8 cellular contexts compared by ENCODE assay signal in the genomic region with DNA sequence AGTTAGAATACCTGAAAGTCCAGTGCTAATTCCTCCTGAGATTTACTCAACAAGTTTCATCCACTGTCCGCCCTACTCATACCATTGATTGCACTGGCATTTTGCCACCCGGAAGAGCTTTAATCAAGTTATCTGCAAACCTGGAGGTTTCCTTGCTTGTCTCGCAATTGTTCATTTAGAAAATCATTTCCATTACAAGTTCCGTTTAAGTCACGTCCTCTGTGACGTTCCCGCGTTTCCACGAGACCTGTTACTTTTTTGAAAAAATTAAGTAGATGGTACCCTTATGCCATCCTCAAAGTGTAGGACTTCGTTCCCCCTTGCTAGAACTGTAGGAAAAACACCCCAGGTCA. TPM values are rescaled to one million over a fixed set of nuclear protein-coding genes. Genes with fewer than 3 reads are reported as not detected.
DNase-seq lines count a peak whose midpoint lies in the region; ATAC-seq and TF ChIP-seq lines count a peak whose summit lies in the region.

No MANE protein-coding gene starts in this region.

- peaks cover 2% of the 10 kb centered on the region for H3K27me3 Mint-ChIP-seq in GM23338 (ENCODE audit: insufficient read depth, low read depth, poor library complexity)

- H4K20me1 ChIP-seq in GM23338 (replicated peaks; ENCODE audit: insufficient read depth) (peaks cover 12% of the 10 kb centered on the region; the same call in 1 of the 2 replicates), PC-9 (ENCODE audit: insufficient read depth) (peaks cover 12% of the 10 kb centered on the region; the same call in 1 of the 2 replicates)

- H3F3A ChIP-seq in GM23338 (replicated peaks; ENCODE audit: low read depth) (no peaks in the 10 kb centered on the region), PC-9 (ENCODE audit: insufficient read depth, low read depth) (peaks cover 14% of the 10 kb centered on the region; the same call in 1 of the 2 replicates)

- peaks cover 32% of the 10 kb centered on the region for H3K4me1 Mint-ChIP-seq in GM23338

- H3K36me3 ChIP-seq in GM23338 (ENCODE audit: insufficient read depth): no peaks in the 10 kb centered on the region
- H3K36me3 ChIP-seq in PC-9 (ENCODE audit: low read depth): no peaks in the 10 kb centered on the region

- CTCF ChIA-PET in PC-9 (lab: Charles Lee): interaction anchor here (1.5 kb wide), 1 partner anchor 203 kb away, joined by 3 read pairs; no protein-coding TSS in a partner anchor

- H3K9me2 ChIP-seq in GM23338 (ENCODE audit: insufficient read depth) (no peaks in the 10 kb centered on the region), PC-9 (ENCODE audit: insufficient read depth) (no peaks in the 10 kb centered on the region)

- H3K4me2 ChIP-seq in GM23338: peak overlapping the region; percentile 75
- peak overlapping the region; percentile 80 for H3K4me2 ChIP-seq in PC-9

- H3K36me3 Mint-ChIP-seq in GM23338 (ENCODE audit: low read depth): peaks cover 3% of the 10 kb centered on the region; the same call in 1 of the 3 replicates

- H3K27ac ChIP-seq in GM23338 (ENCODE audit: low read depth) (peak overlapping the region; percentile 45), PC-9 (peak overlapping the region; percentile 41), angular gyrus (ENCODE audit: low read depth, low read length) (peak overlapping the region; percentile 73)

- peak overlapping the region; percentile 93 for H3K27ac Mint-ChIP-seq in GM23338

- TSS peak; percentile 92 for BruUV-seq in PC-9 (replicated peaks; lab: Mats Ljungman, UMichigan)

- H3K4me3 ChIP-seq in GM23338 (peak overlapping the region; percentile 58), PC-9 (peak overlapping the region; percentile 60)

- no peaks in the 10 kb centered on the region; the same call in 2 of the 3 replicates for H3K9me3 Mint-ChIP-seq in GM23338

- intact Hi-C loops in PC-9 (cut with micrococcal nuclease; ENCODE audit: unreplicated experiment): loop anchor here (1.0 to 5.0 kb wide), 7 partner anchors 50 to 652 kb away; a partner anchor contains a TSS

- H3K9me3 ChIP-seq in PC-9 (ENCODE audit: insufficient read depth, low read depth): no peaks in the 10 kb centered on the region

- H3K27me3 ChIP-seq in GM23338 (ENCODE audit: insufficient read depth) (no peaks in the 10 kb centered on the region), PC-9 (ENCODE audit: insufficient read depth, low read depth) (no peaks in the 10 kb centered on the region)

- H3K79me2 ChIP-seq in GM23338 (replicated peaks; ENCODE audit: insufficient read depth): peaks cover 33% of the 10 kb centered on the region
- peaks cover 35% of the 10 kb centered on the region for H3K79me2 ChIP-seq in PC-9 (ENCODE audit: low read depth)

- TF ChIP-seq CTCF in GM23338 (conservative IDR thresholded peaks at IDR 0.05; ENCODE audit: low read depth in 2 of 2) (no peak), PC-9 (conservative IDR thresholded peaks at IDR 0.05) (no peak)

- ATAC-seq in GM23338: no peak
- no peak for ATAC-seq in HG03520 (IDR thresholded peaks at IDR 0.05; ENCODE audit: unreplicated experiment)

- H3K4me3 Mint-ChIP-seq in GM23338: peak overlapping the region; percentile 93

- POLR2A ChIA-PET in PC-9 (lab: Charles Lee; ENCODE audit: unreplicated experiment): interaction anchor here (0.6 to 0.9 kb wide), 10 partner anchors 20 to 202 kb away, joined by 3 to 10 read pairs (median 5); no protein-coding TSS in a partner anchor

- peaks cover 24% of the 10 kb centered on the region; the same call in 1 of the 2 replicates for H3K4me1 ChIP-seq in GM23338 (ENCODE audit: insufficient read depth)
- H3K4me1 ChIP-seq in PC-9 (replicated peaks; ENCODE audit: insufficient read depth): peaks cover 25% of the 10 kb centered on the region

- H2AFZ ChIP-seq in GM23338 (peak overlapping the region; percentile 56), PC-9 (peak overlapping the region; percentile 81)

- DNase-seq in GM23338 (ENCODE audit: low spot score) (no peak), PC-9 (peak; percentile 19 to 44), iris pigment epithelial cell (ENCODE audit: low read depth) (peak; percentile 56), NCI-H1436 (lab: John Stamatoyannopoulos, UW) (no peak), NCI-H345 (lab: John Stamatoyannopoulos, UW) (no peak)
- DNase-seq in stimulated activated CD4-positive, alpha-beta T cell treated with anti-CD3 and anti-CD28 coated beads, Interleukin-15, amount 100 ng/mL, for 24 hours: peak; percentile 56

TF ChIP-seq in GM23338, 12 proteins besides CTCF, POLR2A, EP300 and RAD21 (continues in another document):
- no peak for TF ChIP-seq STAT1 (IDR thresholded peaks at IDR 0.05; ENCODE audit: unreplicated experiment)
- TF ChIP-seq ZNF331 (CRISPR knock-in tag; IDR thresholded peaks at IDR 0.05; ENCODE audit: low read depth): no peak
- no peak for TF ChIP-seq EZH2 (IDR thresholded peaks at IDR 0.05; ENCODE audit: low read depth, unreplicated experiment)
- TF ChIP-seq, protein P1, sequence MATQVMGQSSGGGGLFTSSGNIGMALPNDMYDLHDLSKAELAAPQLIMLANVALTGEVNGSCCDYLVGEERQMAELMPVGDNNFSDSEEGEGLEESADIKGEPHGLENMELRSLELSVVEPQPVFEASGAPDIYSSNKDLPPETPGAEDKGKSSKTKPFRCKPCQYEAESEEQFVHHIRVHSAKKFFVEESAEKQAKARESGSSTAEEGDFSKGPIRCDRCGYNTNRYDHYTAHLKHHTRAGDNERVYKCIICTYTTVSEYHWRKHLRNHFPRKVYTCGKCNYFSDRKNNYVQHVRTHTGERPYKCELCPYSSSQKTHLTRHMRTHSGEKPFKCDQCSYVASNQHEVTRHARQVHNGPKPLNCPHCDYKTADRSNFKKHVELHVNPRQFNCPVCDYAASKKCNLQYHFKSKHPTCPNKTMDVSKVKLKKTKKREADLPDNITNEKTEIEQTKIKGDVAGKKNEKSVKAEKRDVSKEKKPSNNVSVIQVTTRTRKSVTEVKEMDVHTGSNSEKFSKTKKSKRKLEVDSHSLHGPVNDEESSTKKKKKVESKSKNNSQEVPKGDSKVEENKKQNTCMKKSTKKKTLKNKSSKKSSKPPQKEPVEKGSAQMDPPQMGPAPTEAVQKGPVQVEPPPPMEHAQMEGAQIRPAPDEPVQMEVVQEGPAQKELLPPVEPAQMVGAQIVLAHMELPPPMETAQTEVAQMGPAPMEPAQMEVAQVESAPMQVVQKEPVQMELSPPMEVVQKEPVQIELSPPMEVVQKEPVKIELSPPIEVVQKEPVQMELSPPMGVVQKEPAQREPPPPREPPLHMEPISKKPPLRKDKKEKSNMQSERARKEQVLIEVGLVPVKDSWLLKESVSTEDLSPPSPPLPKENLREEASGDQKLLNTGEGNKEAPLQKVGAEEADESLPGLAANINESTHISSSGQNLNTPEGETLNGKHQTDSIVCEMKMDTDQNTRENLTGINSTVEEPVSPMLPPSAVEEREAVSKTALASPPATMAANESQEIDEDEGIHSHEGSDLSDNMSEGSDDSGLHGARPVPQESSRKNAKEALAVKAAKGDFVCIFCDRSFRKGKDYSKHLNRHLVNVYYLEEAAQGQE (IDR thresholded peaks at IDR 0.05; ENCODE audit: unreplicated experiment): no peak

RNA-seq across cellular contexts. Expression of a gene that starts 0.8 kb away (rescaled TPM):
- 44.6 and 53.3 TPM in 2 replicates for total RNA-seq in GM23338 (2014; rRNA removed; shearing (Covaris generic))
- 24.7 and 30.7 TPM in 2 replicates for polyA plus RNA-seq in GM23338 (2016; fragmentation: Nextera tagmentation; extraction: Ambion mirVana)
- 43.5 and 53.9 TPM in 2 replicates for total RNA-seq in PC-9 (2021)

RNA-seq across cellular contexts. Expression of a gene that starts 50.0 kb away (rescaled TPM):
- 125 and 168 TPM in 2 replicates for total RNA-seq in GM23338 (2014; rRNA removed; shearing (Covaris generic))
- polyA plus RNA-seq in GM23338 (2016; fragmentation: Nextera tagmentation; extraction: Ambion mirVana): 166 and 190 TPM in 2 replicates
- total RNA-seq in PC-9 (2021): 104 and 110 TPM in 2 replicates

Comparison
In these comparisons a context has a peak if more than half of its experiments do, and no peak if none do; other contexts are left out.
1. DNase-seq: peak in PC-9 (2 of 2), iris pigment epithelial cell (single experiment) and stimulated activated CD4-positive, alpha-beta T cell treated with anti-CD3 and anti-CD28 coated beads, Interleukin-15, amount 100 ng/mL, for 24 hours (single experiment); none in GM23338 (single experiment), NCI-H1436 (single experiment) and NCI-H345 (single experiment).
2. Peak in every context shown above with its lines, with median percentiles within 50 percentile points of each other: H3K27ac ChIP-seq.